Comparison of ENCODE assay signal across 30 cellular contexts in the genomic region with DNA sequence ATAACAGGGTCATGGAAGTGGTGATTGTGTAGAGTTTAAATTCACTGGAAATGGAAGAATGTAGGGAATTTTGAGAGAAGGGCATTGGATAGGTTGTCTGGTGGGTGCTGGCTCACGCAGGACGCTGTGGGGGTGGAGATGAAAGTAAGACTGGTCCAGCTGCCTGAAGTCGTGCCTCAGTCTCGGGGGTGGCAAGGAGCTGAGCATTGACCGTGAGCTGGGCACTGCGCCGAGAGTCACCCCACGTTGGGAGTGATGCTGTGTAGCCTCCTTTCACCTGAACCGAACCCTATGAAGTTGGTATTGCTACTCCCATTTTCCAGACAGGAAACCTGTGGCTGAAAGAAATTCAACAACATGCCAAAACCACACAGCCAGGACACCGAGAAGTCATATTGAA.
"Had no signal": no experiment of that assay in that cellular context is flagged by ENCODE, and none has a peak within 500 bp of the region (broad histone marks: within the 10 kb centered on the region; RNA-seq: fewer than 3 reads in every experiment).

No MANE protein-coding gene starts in this region.

- H3K9me3 Mint-ChIP-seq: activated CD4-positive, alpha-beta memory T cell treated with anti-CD3 and anti-CD28 coated beads, Interleukin-2, amount 10 ng/mL, durations not matched to agents 7 days and 5 days; activated CD4-positive, alpha-beta T cell treated with anti-CD3 and anti-CD28 coated beads, Interleukin-2, amount 10 ng/mL, durations not matched to agents 7 days and 5 days; activated naive CD8-positive, alpha-beta T cell treated with anti-CD3 and anti-CD28 coated beads for 36 hours; activated naive CD8-positive, alpha-beta T cell treated with anti-CD3 and anti-CD28 coated beads, Interleukin-2, amount 50 U/mL, for 24 hours; activated T-helper 1 cell treated with anti-CD3 and anti-CD28 coated beads, Interleukin-12 subunit alpha, Interleukin-12 subunit beta, Interleukin-2, Interleukin-4 antibody, amounts not matched to agents 30 ng/mL and 10 ng/mL and 1 ng/mL, durations not matched to agents 14 hours and 24 hours and 36 hours; brain; WTC11 had no signal

- H3K4me3 Mint-ChIP-seq: activated CD4-positive, alpha-beta memory T cell treated with anti-CD3 and anti-CD28 coated beads, Interleukin-2, amount 10 ng/mL, durations not matched to agents 7 days and 5 days; activated CD4-positive, alpha-beta T cell treated with anti-CD3 and anti-CD28 coated beads, Interleukin-2, amount 10 ng/mL, durations not matched to agents 7 days and 5 days; activated naive CD8-positive, alpha-beta T cell treated with anti-CD3 and anti-CD28 coated beads for 36 hours; activated naive CD8-positive, alpha-beta T cell treated with anti-CD3 and anti-CD28 coated beads, Interleukin-2, amount 50 U/mL, for 24 hours; activated T-helper 1 cell treated with anti-CD3 and anti-CD28 coated beads, Interleukin-12 subunit alpha, Interleukin-12 subunit beta, Interleukin-2, Interleukin-4 antibody, amounts not matched to agents 30 ng/mL and 10 ng/mL and 1 ng/mL, durations not matched to agents 14 hours and 24 hours and 36 hours; brain; WTC11 had no signal

- H3K4me1 Mint-ChIP-seq: activated CD4-positive, alpha-beta memory T cell treated with anti-CD3 and anti-CD28 coated beads, Interleukin-2, amount 10 ng/mL, durations not matched to agents 7 days and 5 days; activated CD4-positive, alpha-beta T cell treated with anti-CD3 and anti-CD28 coated beads, Interleukin-2, amount 10 ng/mL, durations not matched to agents 7 days and 5 days had no signal

- H3K4me3 ChIP-seq: adrenal gland, ascending aorta, breast epithelium, cardiac muscle cell, colonic mucosa, esophagus squamous epithelium, gastroesophageal sphincter, heart right ventricle had no signal

- ATAC-seq: activated naive CD8-positive, alpha-beta T cell treated with anti-CD3 and anti-CD28 coated beads, Interleukin-2, amount 50 U/mL, for 24 hours; gastroesophageal sphincter; heart right ventricle had no signal

- H3K27me3 Mint-ChIP-seq: activated CD4-positive, alpha-beta memory T cell treated with anti-CD3 and anti-CD28 coated beads, Interleukin-2, amount 10 ng/mL, durations not matched to agents 7 days and 5 days; activated CD4-positive, alpha-beta T cell treated with anti-CD3 and anti-CD28 coated beads, Interleukin-2, amount 10 ng/mL, durations not matched to agents 7 days and 5 days; activated naive CD8-positive, alpha-beta T cell treated with anti-CD3 and anti-CD28 coated beads for 36 hours; activated naive CD8-positive, alpha-beta T cell treated with anti-CD3 and anti-CD28 coated beads, Interleukin-2, amount 50 U/mL, for 24 hours; brain had no signal

- H3K9me3 ChIP-seq: adrenal gland, ascending aorta, breast epithelium, colonic mucosa, esophagus squamous epithelium, gastroesophageal sphincter, heart right ventricle had no signal

- H3K27ac Mint-ChIP-seq: activated CD4-positive, alpha-beta memory T cell treated with anti-CD3 and anti-CD28 coated beads, Interleukin-2, amount 10 ng/mL, durations not matched to agents 7 days and 5 days; activated CD4-positive, alpha-beta T cell treated with anti-CD3 and anti-CD28 coated beads, Interleukin-2, amount 10 ng/mL, durations not matched to agents 7 days and 5 days; activated naive CD8-positive, alpha-beta T cell treated with anti-CD3 and anti-CD28 coated beads for 36 hours; activated naive CD8-positive, alpha-beta T cell treated with anti-CD3 and anti-CD28 coated beads, Interleukin-2, amount 50 U/mL, for 24 hours; activated T-helper 1 cell treated with anti-CD3 and anti-CD28 coated beads, Interleukin-12 subunit alpha, Interleukin-12 subunit beta, Interleukin-2, Interleukin-4 antibody, amounts not matched to agents 30 ng/mL and 10 ng/mL and 1 ng/mL, durations not matched to agents 14 hours and 24 hours and 36 hours had no signal

- DNase-seq: activated CD4-positive, alpha-beta memory T cell treated with anti-CD3 and anti-CD28 coated beads, Interleukin-2, amount 10 ng/mL, durations not matched to agents 7 days and 5 days; activated CD4-positive, alpha-beta T cell treated with anti-CD3 and anti-CD28 coated beads for 1 hour; activated CD4-positive, alpha-beta T cell treated with anti-CD3 and anti-CD28 coated beads for 4 hours; activated CD4-positive, alpha-beta T cell treated with anti-CD3 and anti-CD28 coated beads, Interleukin-2, amount 10 ng/mL, durations not matched to agents 7 days and 5 days; activated CD4-positive, alpha-beta T cell treated with anti-CD3 and anti-CD28 coated beads, Interleukin-2, amount 50 U/mL, for 4 hours; activated CD8-positive, alpha-beta memory T cell treated with anti-CD3 and anti-CD28 coated beads, Interleukin-2, amount 50 U/mL, for 4 hours; activated gamma-delta T cell; activated naive CD4-positive, alpha-beta T cell; activated naive CD4-positive, alpha-beta T cell treated with anti-CD3 and anti-CD28 coated beads, Interleukin-2, amount 50 U/mL, for 16 hours; activated naive CD8-positive, alpha-beta T cell treated with anti-CD3 and anti-CD28 coated beads for 36 hours; activated naive CD8-positive, alpha-beta T cell treated with anti-CD3 and anti-CD28 coated beads, Interleukin-2, amount 50 U/mL, for 24 hours; activated T-cell treated with anti-CD3 and anti-CD28 coated beads, Interleukin-2, amount 50 U/mL, for 1 hour; activated T-cell treated with anti-CD3 and anti-CD28 coated beads, Interleukin-2, amount 50 U/mL, for 48 hours; adrenal gland; central memory CD4-positive, alpha-beta T cell; cerebellar nuclear complex; colonic mucosa; effector CD8-positive, alpha-beta T cell; esophagus squamous epithelium; foreskin melanocyte; heart right ventricle; T-helper 1 cell; T-helper 2 cell had no signal
